In genomic region chr13:112819816-112820215, GRCh38 we compare ENCODE assay signal across 19 cellular contexts.
"Had no signal": no experiment of that assay in that cellular context is flagged by ENCODE, and none has a peak within 500 bp of the region (broad histone marks: within the 10 kb centered on the region; RNA-seq: fewer than 3 reads in every experiment).

No MANE protein-coding gene starts in this region.

- DNase-seq: central memory CD4-positive, alpha-beta T cell; effector CD8-positive, alpha-beta T cell; gastrocnemius medialis; mesendoderm; naive thymus-derived CD4-positive, alpha-beta T cell; pancreas; stimulated activated CD4-positive, alpha-beta T cell treated with anti-CD3 and anti-CD28 coated beads, Interleukin-2, amount 100 ng/mL, for 24 hours; stimulated activated CD4-positive, alpha-beta T cell treated with anti-CD3 and anti-CD28 coated beads, Interleukin-4, amount 100 ng/mL, for 4 hours; stimulated activated naive B cell treated with anti-CD40 and anti-IgM and Interleukin-4, amounts not matched to agents 10 μg/mL and 1 μg/mL and 100 μg/mL, for 72 hours; stimulated activated naive CD8-positive, alpha-beta T cell treated with anti-CD3 and anti-CD28 coated beads, Interleukin-15, amount 100 ng/mL, for 72 hours; substantia nigra; transverse colon had no signal

- H3K4me1 Mint-ChIP-seq: stimulated activated naive CD8-positive, alpha-beta T cell treated with anti-CD3 and anti-CD28 coated beads, Interleukin-15, amount 100 ng/mL, for 72 hours had no signal

- H3K36me3 ChIP-seq: transverse colon had no signal

- ATAC-seq: gastrocnemius medialis; naive thymus-derived CD4-positive, alpha-beta T cell; pancreas; sciatic nerve; stimulated activated naive B cell treated with anti-CD40 and anti-IgM and Interleukin-4, amounts not matched to agents 10 μg/mL and 1 μg/mL and 100 μg/mL, for 72 hours; stimulated activated naive CD8-positive, alpha-beta T cell treated with anti-CD3 and anti-CD28 coated beads, Interleukin-15, amount 100 ng/mL, for 72 hours had no signal

- H3K27me3 Mint-ChIP-seq: naive thymus-derived CD4-positive, alpha-beta T cell; stimulated activated naive B cell treated with anti-CD40 and anti-IgM and Interleukin-4, amounts not matched to agents 10 μg/mL and 1 μg/mL and 100 μg/mL, for 72 hours; stimulated activated naive CD8-positive, alpha-beta T cell treated with anti-CD3 and anti-CD28 coated beads, Interleukin-15, amount 100 ng/mL, for 72 hours had no signal

- H3K4me3 Mint-ChIP-seq: naive thymus-derived CD4-positive, alpha-beta T cell; stimulated activated naive B cell treated with anti-CD40 and anti-IgM and Interleukin-4, amounts not matched to agents 10 μg/mL and 1 μg/mL and 100 μg/mL, for 72 hours; stimulated activated naive CD8-positive, alpha-beta T cell treated with anti-CD3 and anti-CD28 coated beads, Interleukin-15, amount 100 ng/mL, for 72 hours had no signal

- H3K27me3 ChIP-seq: esophagus muscularis mucosa, gastrocnemius medialis, pancreas, transverse colon had no signal

- H3K9me3 Mint-ChIP-seq: naive thymus-derived CD4-positive, alpha-beta T cell; stimulated activated naive CD8-positive, alpha-beta T cell treated with anti-CD3 and anti-CD28 coated beads, Interleukin-15, amount 100 ng/mL, for 72 hours had no signal

- H3K27ac Mint-ChIP-seq: naive thymus-derived CD4-positive, alpha-beta T cell; stimulated activated naive B cell treated with anti-CD40 and anti-IgM and Interleukin-4, amounts not matched to agents 10 μg/mL and 1 μg/mL and 100 μg/mL, for 72 hours; stimulated activated naive CD8-positive, alpha-beta T cell treated with anti-CD3 and anti-CD28 coated beads, Interleukin-15, amount 100 ng/mL, for 72 hours had no signal

- H3K4me1 ChIP-seq: esophagus muscularis mucosa, pancreas, prostate gland, transverse colon had no signal

- H3K9me3 ChIP-seq: esophagus muscularis mucosa, gastrocnemius medialis, pancreas, prostate gland, thoracic aorta, transverse colon had no signal

- H3K4me3 ChIP-seq: coronary artery, esophagus muscularis mucosa, gastrocnemius medialis, pancreas, prostate gland, skin epidermis, thoracic aorta, transverse colon had no signal

- H3K27ac ChIP-seq: coronary artery, epithelial cell of prostate, esophagus muscularis mucosa, gastrocnemius medialis, pancreas, prostate gland, skin epidermis, thoracic aorta, transverse colon had no signal
